Comparison of ENCODE assay signal across 1 cellular context in the genomic region with DNA sequence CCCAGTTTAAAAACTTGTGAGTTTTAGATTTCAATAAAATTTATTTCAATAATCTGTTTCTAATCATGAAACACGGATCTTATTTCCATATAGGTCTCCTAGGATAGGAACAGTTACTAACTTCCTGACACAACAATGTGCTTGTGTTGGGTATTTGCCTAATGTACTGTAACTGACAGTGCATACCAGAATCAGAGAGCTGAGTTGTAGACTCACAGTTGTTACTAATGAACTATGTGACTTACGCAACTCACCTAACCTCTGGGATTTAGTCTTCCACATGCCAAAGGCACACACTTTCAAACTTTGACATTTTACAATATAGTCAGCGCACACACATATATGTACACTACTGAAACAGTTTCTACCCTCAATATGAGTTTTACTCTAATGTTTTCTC.
TF ChIP-seq lines count a peak whose summit lies in the region.

No MANE protein-coding gene starts in this region.

TF ChIP-seq in HepG2, 621 proteins besides CTCF, POLR2A, EP300 and RAD21 (continued from another document and continues in another):
- TF ChIP-seq RXRB (CRISPR knock-in tag; IDR thresholded peaks at IDR 0.05; ENCODE audit: borderline replicate concordance) (peak; percentile 50; the same call in 1 of the 2 replicates), LCORL (IDR thresholded peaks at IDR 0.05) (no peak), LCORL (CRISPR knock-in tag; IDR thresholded peaks at IDR 0.05) (peak; percentile 31; the same call in 1 of the 2 replicates), ZNF644 (CRISPR knock-in tag; IDR thresholded peaks at IDR 0.05; ENCODE audit: low read depth) (peak; percentile 70), MIXL1 (CRISPR knock-in tag; IDR thresholded peaks at IDR 0.05) (peak; percentile 91), RCOR2 (CRISPR knock-in tag; IDR thresholded peaks at IDR 0.05) (0 out of 2 replicates have a peak, but pooled peaks have one; percentile 33), POGZ (CRISPR knock-in tag; IDR thresholded peaks at IDR 0.05) (peak; percentile 70), RFXANK (CRISPR knock-in tag; IDR thresholded peaks at IDR 0.05) (no peak), NR2F6 (IDR thresholded peaks at IDR 0.05) (peak; percentile 28; the same call in 1 of the 2 replicates), NR2F6 (CRISPR knock-in tag; IDR thresholded peaks at IDR 0.05) (peak; percentile 67), RFX1 (IDR thresholded peaks at IDR 0.05) (no peak), SUZ12 (IDR thresholded peaks at IDR 0.05; ENCODE audit: low read depth, low read length) (no peak), SALL1 (CRISPR knock-in tag; IDR thresholded peaks at IDR 0.05) (peak; percentile 32; the same call in 1 of the 2 replicates), MXI1 (IDR thresholded peaks at IDR 0.05; ENCODE audit: borderline replicate concordance, low read depth, low read length) (peak; percentile 51; the same call in 1 of the 3 replicates), ZNF331 (CRISPR knock-in tag; IDR thresholded peaks at IDR 0.05) (peak; percentile 85), HHEX (CRISPR knock-in tag; IDR thresholded peaks at IDR 0.05) (no peak), FOXJ3 (CRISPR knock-in tag; IDR thresholded peaks at IDR 0.05; ENCODE audit: borderline replicate concordance) (peak; percentile 54; the same call in 1 of the 2 replicates), GATAD2A (CRISPR knock-in tag; IDR thresholded peaks at IDR 0.05) (peak; percentile 82), THAP11 (CRISPR knock-in tag; IDR thresholded peaks at IDR 0.05) (0 out of 2 replicates have a peak, but pooled peaks have one; percentile 30), ZNF335 (CRISPR knock-in tag; IDR thresholded peaks at IDR 0.05) (no peak), PITX1 (CRISPR knock-in tag; IDR thresholded peaks at IDR 0.05) (no peak), NONO (IDR thresholded peaks at IDR 0.05) (no peak), NONO (CRISPR knock-in tag; conservative IDR thresholded peaks at IDR 0.05) (no peak), ZFP36 (IDR thresholded peaks at IDR 0.05; ENCODE audit: borderline replicate concordance, low read depth, low read length, partially characterized antibody) (no peak), SOX6 (IDR thresholded peaks at IDR 0.05) (no peak), SOX6 (CRISPR knock-in tag; IDR thresholded peaks at IDR 0.05) (peak; percentile 42; the same call in 1 of the 2 replicates), ZNF792 (CRISPR knock-in tag; IDR thresholded peaks at IDR 0.05) (no peak), PHF5A (CRISPR knock-in tag; IDR thresholded peaks at IDR 0.05; ENCODE audit: low read depth, unreplicated experiment) (peak; percentile 73), FOXP1 (IDR thresholded peaks at IDR 0.05) (no peak), FOXP1 (CRISPR knock-in tag; IDR thresholded peaks at IDR 0.05) (peak; percentile 38; the same call in 1 of the 2 replicates), ERF (CRISPR knock-in tag; IDR thresholded peaks at IDR 0.05) (peak; percentile 36; the same call in 1 of the 2 replicates), TEAD3 (CRISPR knock-in tag; optimal IDR thresholded peaks at IDR 0.05; ENCODE audit: borderline replicate concordance) (peak; percentile 97), SAP130 (CRISPR knock-in tag; IDR thresholded peaks at IDR 0.05; ENCODE audit: low read depth) (peak; percentile 69), YY1 (IDR thresholded peaks at IDR 0.05; ENCODE audit: insufficient read depth, insufficient replicate concordance, low read depth, low read length) (no peak), ELF3 (CRISPR knock-in tag; IDR thresholded peaks at IDR 0.05) (peak; percentile 67), CEBPB (IDR thresholded peaks at IDR 0.05; ENCODE audit: borderline replicate concordance, low read depth, low read length) (peak; percentile 97), ZMYM4 (CRISPR knock-in tag; IDR thresholded peaks at IDR 0.05) (peak; percentile 60), SOX5 (CRISPR knock-in tag; IDR thresholded peaks at IDR 0.05; ENCODE audit: borderline replicate concordance) (peak; percentile 75)
- TF ChIP-seq, protein P1, sequence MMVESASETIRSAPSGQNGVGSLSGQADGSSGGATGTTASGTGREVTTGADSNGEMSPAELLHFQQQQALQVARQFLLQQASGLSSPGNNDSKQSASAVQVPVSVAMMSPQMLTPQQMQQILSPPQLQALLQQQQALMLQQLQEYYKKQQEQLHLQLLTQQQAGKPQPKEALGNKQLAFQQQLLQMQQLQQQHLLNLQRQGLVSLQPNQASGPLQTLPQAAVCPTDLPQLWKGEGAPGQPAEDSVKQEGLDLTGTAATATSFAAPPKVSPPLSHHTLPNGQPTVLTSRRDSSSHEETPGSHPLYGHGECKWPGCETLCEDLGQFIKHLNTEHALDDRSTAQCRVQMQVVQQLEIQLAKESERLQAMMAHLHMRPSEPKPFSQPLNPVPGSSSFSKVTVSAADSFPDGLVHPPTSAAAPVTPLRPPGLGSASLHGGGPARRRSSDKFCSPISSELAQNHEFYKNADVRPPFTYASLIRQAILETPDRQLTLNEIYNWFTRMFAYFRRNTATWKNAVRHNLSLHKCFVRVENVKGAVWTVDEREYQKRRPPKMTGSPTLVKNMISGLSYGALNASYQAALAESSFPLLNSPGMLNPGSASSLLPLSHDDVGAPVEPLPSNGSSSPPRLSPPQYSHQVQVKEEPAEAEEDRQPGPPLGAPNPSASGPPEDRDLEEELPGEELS (CRISPR knock-in tag; IDR thresholded peaks at IDR 0.05) = peak; percentile 41; the same call in 1 of the 2 replicates
- TF ChIP-seq, protein P2, sequence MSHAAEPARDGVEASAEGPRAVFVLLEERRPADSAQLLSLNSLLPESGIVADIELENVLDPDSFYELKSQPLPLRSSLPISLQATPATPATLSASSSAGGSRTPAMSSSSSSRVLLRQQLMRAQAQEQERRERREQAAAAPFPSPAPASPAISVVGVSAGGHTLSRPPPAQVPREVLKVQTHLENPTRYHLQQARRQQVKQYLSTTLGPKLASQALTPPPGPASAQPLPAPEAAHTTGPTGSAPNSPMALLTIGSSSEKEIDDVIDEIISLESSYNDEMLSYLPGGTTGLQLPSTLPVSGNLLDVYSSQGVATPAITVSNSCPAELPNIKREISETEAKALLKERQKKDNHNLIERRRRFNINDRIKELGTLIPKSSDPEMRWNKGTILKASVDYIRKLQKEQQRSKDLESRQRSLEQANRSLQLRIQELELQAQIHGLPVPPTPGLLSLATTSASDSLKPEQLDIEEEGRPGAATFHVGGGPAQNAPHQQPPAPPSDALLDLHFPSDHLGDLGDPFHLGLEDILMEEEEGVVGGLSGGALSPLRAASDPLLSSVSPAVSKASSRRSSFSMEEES (CRISPR knock-in tag; IDR thresholded peaks at IDR 0.05) = 0 out of 2 replicates have a peak, but pooled peaks have one; percentile 35
- TF ChIP-seq, protein P3, sequence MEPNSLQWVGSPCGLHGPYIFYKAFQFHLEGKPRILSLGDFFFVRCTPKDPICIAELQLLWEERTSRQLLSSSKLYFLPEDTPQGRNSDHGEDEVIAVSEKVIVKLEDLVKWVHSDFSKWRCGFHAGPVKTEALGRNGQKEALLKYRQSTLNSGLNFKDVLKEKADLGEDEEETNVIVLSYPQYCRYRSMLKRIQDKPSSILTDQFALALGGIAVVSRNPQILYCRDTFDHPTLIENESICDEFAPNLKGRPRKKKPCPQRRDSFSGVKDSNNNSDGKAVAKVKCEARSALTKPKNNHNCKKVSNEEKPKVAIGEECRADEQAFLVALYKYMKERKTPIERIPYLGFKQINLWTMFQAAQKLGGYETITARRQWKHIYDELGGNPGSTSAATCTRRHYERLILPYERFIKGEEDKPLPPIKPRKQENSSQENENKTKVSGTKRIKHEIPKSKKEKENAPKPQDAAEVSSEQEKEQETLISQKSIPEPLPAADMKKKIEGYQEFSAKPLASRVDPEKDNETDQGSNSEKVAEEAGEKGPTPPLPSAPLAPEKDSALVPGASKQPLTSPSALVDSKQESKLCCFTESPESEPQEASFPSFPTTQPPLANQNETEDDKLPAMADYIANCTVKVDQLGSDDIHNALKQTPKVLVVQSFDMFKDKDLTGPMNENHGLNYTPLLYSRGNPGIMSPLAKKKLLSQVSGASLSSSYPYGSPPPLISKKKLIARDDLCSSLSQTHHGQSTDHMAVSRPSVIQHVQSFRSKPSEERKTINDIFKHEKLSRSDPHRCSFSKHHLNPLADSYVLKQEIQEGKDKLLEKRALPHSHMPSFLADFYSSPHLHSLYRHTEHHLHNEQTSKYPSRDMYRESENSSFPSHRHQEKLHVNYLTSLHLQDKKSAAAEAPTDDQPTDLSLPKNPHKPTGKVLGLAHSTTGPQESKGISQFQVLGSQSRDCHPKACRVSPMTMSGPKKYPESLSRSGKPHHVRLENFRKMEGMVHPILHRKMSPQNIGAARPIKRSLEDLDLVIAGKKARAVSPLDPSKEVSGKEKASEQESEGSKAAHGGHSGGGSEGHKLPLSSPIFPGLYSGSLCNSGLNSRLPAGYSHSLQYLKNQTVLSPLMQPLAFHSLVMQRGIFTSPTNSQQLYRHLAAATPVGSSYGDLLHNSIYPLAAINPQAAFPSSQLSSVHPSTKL (CRISPR knock-in tag; IDR thresholded peaks at IDR 0.05) = peak; percentile 80
- TF ChIP-seq, protein P4, sequence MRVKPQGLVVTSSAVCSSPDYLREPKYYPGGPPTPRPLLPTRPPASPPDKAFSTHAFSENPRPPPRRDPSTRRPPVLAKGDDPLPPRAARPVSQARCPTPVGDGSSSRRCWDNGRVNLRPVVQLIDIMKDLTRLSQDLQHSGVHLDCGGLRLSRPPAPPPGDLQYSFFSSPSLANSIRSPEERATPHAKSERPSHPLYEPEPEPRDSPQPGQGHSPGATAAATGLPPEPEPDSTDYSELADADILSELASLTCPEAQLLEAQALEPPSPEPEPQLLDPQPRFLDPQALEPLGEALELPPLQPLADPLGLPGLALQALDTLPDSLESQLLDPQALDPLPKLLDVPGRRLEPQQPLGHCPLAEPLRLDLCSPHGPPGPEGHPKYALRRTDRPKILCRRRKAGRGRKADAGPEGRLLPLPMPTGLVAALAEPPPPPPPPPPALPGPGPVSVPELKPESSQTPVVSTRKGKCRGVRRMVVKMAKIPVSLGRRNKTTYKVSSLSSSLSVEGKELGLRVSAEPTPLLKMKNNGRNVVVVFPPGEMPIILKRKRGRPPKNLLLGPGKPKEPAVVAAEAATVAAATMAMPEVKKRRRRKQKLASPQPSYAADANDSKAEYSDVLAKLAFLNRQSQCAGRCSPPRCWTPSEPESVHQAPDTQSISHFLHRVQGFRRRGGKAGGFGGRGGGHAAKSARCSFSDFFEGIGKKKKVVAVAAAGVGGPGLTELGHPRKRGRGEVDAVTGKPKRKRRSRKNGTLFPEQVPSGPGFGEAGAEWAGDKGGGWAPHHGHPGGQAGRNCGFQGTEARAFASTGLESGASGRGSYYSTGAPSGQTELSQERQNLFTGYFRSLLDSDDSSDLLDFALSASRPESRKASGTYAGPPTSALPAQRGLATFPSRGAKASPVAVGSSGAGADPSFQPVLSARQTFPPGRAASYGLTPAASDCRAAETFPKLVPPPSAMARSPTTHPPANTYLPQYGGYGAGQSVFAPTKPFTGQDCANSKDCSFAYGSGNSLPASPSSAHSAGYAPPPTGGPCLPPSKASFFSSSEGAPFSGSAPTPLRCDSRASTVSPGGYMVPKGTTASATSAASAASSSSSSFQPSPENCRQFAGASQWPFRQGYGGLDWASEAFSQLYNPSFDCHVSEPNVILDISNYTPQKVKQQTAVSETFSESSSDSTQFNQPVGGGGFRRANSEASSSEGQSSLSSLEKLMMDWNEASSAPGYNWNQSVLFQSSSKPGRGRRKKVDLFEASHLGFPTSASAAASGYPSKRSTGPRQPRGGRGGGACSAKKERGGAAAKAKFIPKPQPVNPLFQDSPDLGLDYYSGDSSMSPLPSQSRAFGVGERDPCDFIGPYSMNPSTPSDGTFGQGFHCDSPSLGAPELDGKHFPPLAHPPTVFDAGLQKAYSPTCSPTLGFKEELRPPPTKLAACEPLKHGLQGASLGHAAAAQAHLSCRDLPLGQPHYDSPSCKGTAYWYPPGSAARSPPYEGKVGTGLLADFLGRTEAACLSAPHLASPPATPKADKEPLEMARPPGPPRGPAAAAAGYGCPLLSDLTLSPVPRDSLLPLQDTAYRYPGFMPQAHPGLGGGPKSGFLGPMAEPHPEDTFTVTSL (CRISPR knock-in tag; IDR thresholded peaks at IDR 0.05; ENCODE audit: borderline replicate concordance) = peak; percentile 48; the same call in 1 of the 2 replicates
- TF ChIP-seq, protein P5, sequence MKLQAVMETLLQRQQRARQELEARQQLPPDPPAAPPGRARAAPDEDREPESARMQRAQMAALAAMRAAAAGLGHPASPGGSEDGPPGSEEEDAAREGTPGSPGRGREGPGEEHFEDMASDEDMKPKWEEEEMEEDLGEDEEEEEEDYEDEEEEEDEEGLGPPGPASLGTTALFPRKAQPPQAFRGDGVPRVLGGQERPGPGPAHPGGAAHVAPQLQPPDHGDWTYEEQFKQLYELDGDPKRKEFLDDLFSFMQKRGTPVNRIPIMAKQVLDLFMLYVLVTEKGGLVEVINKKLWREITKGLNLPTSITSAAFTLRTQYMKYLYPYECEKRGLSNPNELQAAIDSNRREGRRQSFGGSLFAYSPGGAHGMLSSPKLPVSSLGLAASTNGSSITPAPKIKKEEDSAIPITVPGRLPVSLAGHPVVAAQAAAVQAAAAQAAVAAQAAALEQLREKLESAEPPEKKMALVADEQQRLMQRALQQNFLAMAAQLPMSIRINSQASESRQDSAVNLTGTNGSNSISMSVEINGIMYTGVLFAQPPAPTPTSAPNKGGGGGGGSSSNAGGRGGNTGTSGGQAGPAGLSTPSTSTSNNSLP (IDR thresholded peaks at IDR 0.05; ENCODE audit: low read depth, low read length) = peak; percentile 65; the same call in 1 of the 2 replicates
- TF ChIP-seq, protein P6, sequence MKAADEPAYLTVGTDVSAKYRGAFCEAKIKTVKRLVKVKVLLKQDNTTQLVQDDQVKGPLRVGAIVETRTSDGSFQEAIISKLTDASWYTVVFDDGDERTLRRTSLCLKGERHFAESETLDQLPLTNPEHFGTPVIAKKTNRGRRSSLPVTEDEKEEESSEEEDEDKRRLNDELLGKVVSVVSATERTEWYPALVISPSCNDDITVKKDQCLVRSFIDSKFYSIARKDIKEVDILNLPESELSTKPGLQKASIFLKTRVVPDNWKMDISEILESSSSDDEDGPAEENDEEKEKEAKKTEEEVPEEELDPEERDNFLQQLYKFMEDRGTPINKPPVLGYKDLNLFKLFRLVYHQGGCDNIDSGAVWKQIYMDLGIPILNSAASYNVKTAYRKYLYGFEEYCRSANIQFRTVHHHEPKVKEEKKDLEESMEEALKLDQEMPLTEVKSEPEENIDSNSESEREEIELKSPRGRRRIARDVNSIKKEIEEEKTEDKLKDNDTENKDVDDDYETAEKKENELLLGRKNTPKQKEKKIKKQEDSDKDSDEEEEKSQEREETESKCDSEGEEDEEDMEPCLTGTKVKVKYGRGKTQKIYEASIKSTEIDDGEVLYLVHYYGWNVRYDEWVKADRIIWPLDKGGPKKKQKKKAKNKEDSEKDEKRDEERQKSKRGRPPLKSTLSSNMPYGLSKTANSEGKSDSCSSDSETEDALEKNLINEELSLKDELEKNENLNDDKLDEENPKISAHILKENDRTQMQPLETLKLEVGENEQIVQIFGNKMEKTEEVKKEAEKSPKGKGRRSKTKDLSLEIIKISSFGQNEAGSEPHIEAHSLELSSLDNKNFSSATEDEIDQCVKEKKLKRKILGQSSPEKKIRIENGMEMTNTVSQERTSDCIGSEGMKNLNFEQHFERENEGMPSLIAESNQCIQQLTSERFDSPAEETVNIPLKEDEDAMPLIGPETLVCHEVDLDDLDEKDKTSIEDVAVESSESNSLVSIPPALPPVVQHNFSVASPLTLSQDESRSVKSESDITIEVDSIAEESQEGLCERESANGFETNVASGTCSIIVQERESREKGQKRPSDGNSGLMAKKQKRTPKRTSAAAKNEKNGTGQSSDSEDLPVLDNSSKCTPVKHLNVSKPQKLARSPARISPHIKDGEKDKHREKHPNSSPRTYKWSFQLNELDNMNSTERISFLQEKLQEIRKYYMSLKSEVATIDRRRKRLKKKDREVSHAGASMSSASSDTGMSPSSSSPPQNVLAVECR (CRISPR knock-in tag; IDR thresholded peaks at IDR 0.05; ENCODE audit: borderline replicate concordance) = peak; percentile 30; the same call in 1 of the 2 replicates
